In genomic region chr21:32412998-32413504, GRCh38 we compare ENCODE assay signal across 8 cellular contexts. TPM values are rescaled to one million over a fixed set of nuclear protein-coding genes. Genes with fewer than 3 reads are reported as not detected.
A peak's percentile ranks its signal among the peaks of the same experiment; 100 is the strongest.
DNase-seq lines count a peak whose midpoint lies in the region; ATAC-seq and TF ChIP-seq lines count a peak whose summit lies in the region.

No MANE protein-coding gene starts in this region.

- H3K9me3 Mint-ChIP-seq in T-cell (no peaks in the 10 kb centered on the region), naive B cell (peaks cover 0 to 4% (median 0%) of the 10 kb centered on the region in 7 donors)

- H3K4me3 ChIP-seq in epithelial cell of esophagus (ENCODE audit: low read length): peak overlapping the region; percentile 59

- no peaks in the 10 kb centered on the region for H3K36me3 ChIP-seq in ES-I3 (ENCODE audit: insufficient read depth, low read length)

- H3K27me3 Mint-ChIP-seq in T-cell: no peaks in the 10 kb centered on the region
- peaks cover 64 to 84% (median 75%) of the 10 kb centered on the region in 3 donors for H3K27me3 Mint-ChIP-seq in naive B cell

- DNase-seq in T-cell (peak in 2 of 34 experiments; percentile 23 to 56), epithelial cell of esophagus (ENCODE audit: low read depth) (peak; percentile 40), naive B cell (no peak), NCI-H2171 treated with DMSO at 0.1 percent for 48 hours (lab: John Stamatoyannopoulos, UW) (no peak)

- CTCF ChIA-PET in T-cell (lab: Charles Lee): interaction anchor here in 1 of 2 donors (1.6 kb wide), 1 partner anchor 188 kb away, joined by 6 read pairs; no protein-coding TSS in a partner anchor

- H3K9me3 ChIP-seq in ES-I3 (ENCODE audit: control insufficient read depth, insufficient read depth, low read length): no peaks in the 10 kb centered on the region

- no peak for TF ChIP-seq CTCF in epithelial cell of esophagus (IDR thresholded peaks at IDR 0.05; ENCODE audit: insufficient read depth, low read depth, low read length, missing control alignments)

- POLR2A ChIA-PET in T-cell (lab: Charles Lee): no interaction called here

- H3K4me3 Mint-ChIP-seq in T-cell (peak overlapping the region; percentile 90 to 94 (median 90)), naive B cell (peak overlapping the region; percentile 46 to 87 (median 78))

- peaks cover 43 to 60% (median 47%) of the 10 kb centered on the region in 3 donors for H3K4me1 Mint-ChIP-seq in T-cell
- H3K4me1 Mint-ChIP-seq in naive B cell: peaks cover 3 to 16% (median 16%) of the 10 kb centered on the region in 3 donors

- H3K36me3 Mint-ChIP-seq in T-cell (peaks cover 6% of the 10 kb centered on the region), naive B cell (no peaks in the 10 kb centered on the region)

- H3K27ac Mint-ChIP-seq in T-cell: peak overlapping the region; percentile 91 to 96
- peak overlapping the region in 2 of 6 donors; percentile 30 to 56 for H3K27ac Mint-ChIP-seq in naive B cell

- ATAC-seq in T-cell (replicated peaks in 1 of 4) (no peak), naive B cell (ENCODE audit: low read depth in 2 of 2) (no peak), GM18907 (IDR thresholded peaks at IDR 0.05; ENCODE audit: unreplicated experiment) (no peak), GM21528 (IDR thresholded peaks at IDR 0.05; ENCODE audit: low FRiP score, unreplicated experiment) (no peak), HG02884 (IDR thresholded peaks at IDR 0.05; ENCODE audit: unreplicated experiment) (no peak)

- 0 out of 2 replicates have a peak, but pooled peaks cover 8% of the 10 kb centered on the region for H3K4me1 ChIP-seq in ES-I3 (ENCODE audit: insufficient read depth, low read length)

- peak overlapping the region; percentile 49; the same call in 1 of the 2 replicates for H3K9ac ChIP-seq in ES-I3 (ENCODE audit: low read depth, low read length)

RNA-seq across cellular contexts. Expression of gene EVA1C, which starts 0.5 kb away (rescaled TPM):
- 10 to 100 TPM in 4 of 5 donors, 1 to 10 TPM in 1; 9.7 to 22.1 (median 18.0) TPM for total RNA-seq in T-cell
- under 1 TPM in 3 of 6 donors, not detected in 3; 0.47 to 0.87 (median 0.57) TPM for polyA plus RNA-seq in naive B cell (ENCODE audit: low read depth in 6 of 6)

RNA-seq across cellular contexts. Expression of gene URB1, which starts 20.2 kb away (rescaled TPM):
- total RNA-seq in T-cell: 10 to 100 TPM; 13.4 to 20.2 (median 18.9) TPM
- 1 to 10 TPM; 1.3 to 4.9 (median 3.2) TPM for polyA plus RNA-seq in naive B cell (ENCODE audit: low read depth in 6 of 6)
